ENCODE assay signal across 1 cellular context in genomic region chrX:54494970-54495813, GRCh38.
TF ChIP-seq lines count a peak whose summit lies in the region.

No MANE protein-coding gene starts in this region.

TF ChIP-seq in HCT116, 20 proteins besides CTCF, POLR2A, EP300 and RAD21 (continued from another document):
- TF ChIP-seq REST (IDR thresholded peaks at IDR 0.05; ENCODE audit: low read depth) (no peak), EZH2phosphoT487 (IDR thresholded peaks at IDR 0.05; ENCODE audit: borderline replicate concordance) (no peak), TCF7L2 (IDR thresholded peaks at IDR 0.05; ENCODE audit: borderline replicate concordance, extremely low read depth, insufficient read depth, insufficient read length) (no peak)
